In the genomic region with DNA sequence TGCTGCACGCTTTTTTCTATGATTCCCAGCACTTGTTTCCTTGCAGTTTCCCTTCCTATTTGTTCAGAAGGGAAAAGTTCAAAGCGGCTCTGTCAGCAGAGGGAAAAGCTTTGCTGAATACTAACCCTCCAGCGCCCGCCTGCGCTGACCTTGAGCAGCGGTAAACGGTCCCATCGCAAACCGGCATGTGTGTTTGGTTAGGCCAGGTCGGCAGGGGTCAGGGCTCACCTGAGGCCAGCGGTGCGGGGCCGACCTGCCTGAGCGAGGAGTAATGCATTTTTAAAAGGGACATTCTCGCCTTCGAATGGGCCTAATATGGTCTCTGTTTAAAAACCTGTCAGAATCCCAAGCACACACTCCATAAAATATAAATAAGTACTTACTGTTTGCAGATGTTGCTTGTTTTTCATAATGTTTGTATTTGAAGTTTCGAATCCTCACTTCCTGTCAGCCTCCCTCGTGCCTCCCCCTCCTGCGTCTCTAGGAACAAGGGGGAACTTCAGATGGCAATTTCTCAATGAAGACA, we compare ENCODE assay signal across 1 cellular context.
A peak's percentile ranks its signal among the peaks of the same experiment; 100 is the strongest.
TF ChIP-seq lines count a peak whose summit lies in the region.

No MANE protein-coding gene starts in this region.

TF ChIP-seq in HepG2, 621 proteins besides CTCF, POLR2A, EP300 and RAD21 (continued from another document and continues in another):
- TF ChIP-seq ARHGAP35 (CRISPR knock-in tag; IDR thresholded peaks at IDR 0.05; ENCODE audit: borderline replicate concordance) (0 out of 2 replicates have a peak, but pooled peaks have one; percentile 56), ZNF264 (CRISPR knock-in tag; IDR thresholded peaks at IDR 0.05) (peak; percentile 93), PAF1 (CRISPR knock-in tag; IDR thresholded peaks at IDR 0.05) (no peak), ZNF354B (CRISPR knock-in tag; IDR thresholded peaks at IDR 0.05) (0 out of 2 replicates have a peak, but pooled peaks have one; percentile 70), SMAD3 (CRISPR knock-in tag; IDR thresholded peaks at IDR 0.05) (peak; percentile 64; the same call in 1 of the 2 replicates), SOX13 (IDR thresholded peaks at IDR 0.05) (peak; percentile 85), SOX13 (CRISPR knock-in tag; conservative IDR thresholded peaks at IDR 0.05 in 1 of 2, IDR thresholded peaks at IDR 0.05 in 1 of 2) (peak in 1 of 2 experiments; percentile 95; a peak in 2 of 4 replicates), ZSCAN30 (CRISPR knock-in tag; IDR thresholded peaks at IDR 0.05) (no peak), ZNF253 (CRISPR knock-in tag; IDR thresholded peaks at IDR 0.05; ENCODE audit: borderline replicate concordance) (peak; percentile 23; the same call in 1 of the 2 replicates), SP2 (CRISPR knock-in tag; IDR thresholded peaks at IDR 0.05) (no peak), MATR3 (CRISPR knock-in tag; IDR thresholded peaks at IDR 0.05) (no peak), RNF2 (conservative IDR thresholded peaks at IDR 0.05; ENCODE audit: low read depth) (peak; percentile 52), KLF15 (CRISPR knock-in tag; IDR thresholded peaks at IDR 0.05; ENCODE audit: borderline replicate concordance) (no peak; the same call in 1 of the 2 replicates), ZNF335 (CRISPR knock-in tag; IDR thresholded peaks at IDR 0.05) (no peak; the same call in 1 of the 2 replicates), MYC (CRISPR knock-in tag; IDR thresholded peaks at IDR 0.05; ENCODE audit: borderline replicate concordance) (peak; percentile 96), NKX3-1 (CRISPR knock-in tag; IDR thresholded peaks at IDR 0.05) (peak; percentile 90), ZNF672 (CRISPR knock-in tag; IDR thresholded peaks at IDR 0.05) (no peak), RXRA (CRISPR knock-in tag; IDR thresholded peaks at IDR 0.05) (peak; percentile 100), MED13 (CRISPR knock-in tag; IDR thresholded peaks at IDR 0.05) (peak; percentile 99), NR2C2 (CRISPR knock-in tag; IDR thresholded peaks at IDR 0.05; ENCODE audit: borderline replicate concordance) (peak; percentile 89), RFXANK (CRISPR knock-in tag; IDR thresholded peaks at IDR 0.05) (no peak), ATF1 (CRISPR knock-in tag; IDR thresholded peaks at IDR 0.05) (no peak), NCOR1 (IDR thresholded peaks at IDR 0.05; ENCODE audit: borderline replicate concordance, low read length) (peak; percentile 82; the same call in 1 of the 2 replicates), REPIN1 (CRISPR knock-in tag; IDR thresholded peaks at IDR 0.05; ENCODE audit: borderline replicate concordance, low read depth) (peak; percentile 98; the same call in 1 of the 2 replicates), RARG (CRISPR knock-in tag; IDR thresholded peaks at IDR 0.05; ENCODE audit: low read depth) (peak; percentile 89; the same call in 1 of the 2 replicates), GLI4 (CRISPR knock-in tag; IDR thresholded peaks at IDR 0.05; ENCODE audit: borderline replicate concordance) (no peak), GABPA (IDR thresholded peaks at IDR 0.05; ENCODE audit: low read depth, low read length) (no peak), GABPA (CRISPR knock-in tag; IDR thresholded peaks at IDR 0.05; ENCODE audit: low read depth) (peak; percentile 56), ZNF746 (CRISPR knock-in tag; IDR thresholded peaks at IDR 0.05) (peak; percentile 86), ZNF570 (CRISPR knock-in tag; IDR thresholded peaks at IDR 0.05; ENCODE audit: borderline replicate concordance) (no peak), RXRB (CRISPR knock-in tag; IDR thresholded peaks at IDR 0.05; ENCODE audit: borderline replicate concordance) (peak; percentile 100)
- TF ChIP-seq, protein P1, sequence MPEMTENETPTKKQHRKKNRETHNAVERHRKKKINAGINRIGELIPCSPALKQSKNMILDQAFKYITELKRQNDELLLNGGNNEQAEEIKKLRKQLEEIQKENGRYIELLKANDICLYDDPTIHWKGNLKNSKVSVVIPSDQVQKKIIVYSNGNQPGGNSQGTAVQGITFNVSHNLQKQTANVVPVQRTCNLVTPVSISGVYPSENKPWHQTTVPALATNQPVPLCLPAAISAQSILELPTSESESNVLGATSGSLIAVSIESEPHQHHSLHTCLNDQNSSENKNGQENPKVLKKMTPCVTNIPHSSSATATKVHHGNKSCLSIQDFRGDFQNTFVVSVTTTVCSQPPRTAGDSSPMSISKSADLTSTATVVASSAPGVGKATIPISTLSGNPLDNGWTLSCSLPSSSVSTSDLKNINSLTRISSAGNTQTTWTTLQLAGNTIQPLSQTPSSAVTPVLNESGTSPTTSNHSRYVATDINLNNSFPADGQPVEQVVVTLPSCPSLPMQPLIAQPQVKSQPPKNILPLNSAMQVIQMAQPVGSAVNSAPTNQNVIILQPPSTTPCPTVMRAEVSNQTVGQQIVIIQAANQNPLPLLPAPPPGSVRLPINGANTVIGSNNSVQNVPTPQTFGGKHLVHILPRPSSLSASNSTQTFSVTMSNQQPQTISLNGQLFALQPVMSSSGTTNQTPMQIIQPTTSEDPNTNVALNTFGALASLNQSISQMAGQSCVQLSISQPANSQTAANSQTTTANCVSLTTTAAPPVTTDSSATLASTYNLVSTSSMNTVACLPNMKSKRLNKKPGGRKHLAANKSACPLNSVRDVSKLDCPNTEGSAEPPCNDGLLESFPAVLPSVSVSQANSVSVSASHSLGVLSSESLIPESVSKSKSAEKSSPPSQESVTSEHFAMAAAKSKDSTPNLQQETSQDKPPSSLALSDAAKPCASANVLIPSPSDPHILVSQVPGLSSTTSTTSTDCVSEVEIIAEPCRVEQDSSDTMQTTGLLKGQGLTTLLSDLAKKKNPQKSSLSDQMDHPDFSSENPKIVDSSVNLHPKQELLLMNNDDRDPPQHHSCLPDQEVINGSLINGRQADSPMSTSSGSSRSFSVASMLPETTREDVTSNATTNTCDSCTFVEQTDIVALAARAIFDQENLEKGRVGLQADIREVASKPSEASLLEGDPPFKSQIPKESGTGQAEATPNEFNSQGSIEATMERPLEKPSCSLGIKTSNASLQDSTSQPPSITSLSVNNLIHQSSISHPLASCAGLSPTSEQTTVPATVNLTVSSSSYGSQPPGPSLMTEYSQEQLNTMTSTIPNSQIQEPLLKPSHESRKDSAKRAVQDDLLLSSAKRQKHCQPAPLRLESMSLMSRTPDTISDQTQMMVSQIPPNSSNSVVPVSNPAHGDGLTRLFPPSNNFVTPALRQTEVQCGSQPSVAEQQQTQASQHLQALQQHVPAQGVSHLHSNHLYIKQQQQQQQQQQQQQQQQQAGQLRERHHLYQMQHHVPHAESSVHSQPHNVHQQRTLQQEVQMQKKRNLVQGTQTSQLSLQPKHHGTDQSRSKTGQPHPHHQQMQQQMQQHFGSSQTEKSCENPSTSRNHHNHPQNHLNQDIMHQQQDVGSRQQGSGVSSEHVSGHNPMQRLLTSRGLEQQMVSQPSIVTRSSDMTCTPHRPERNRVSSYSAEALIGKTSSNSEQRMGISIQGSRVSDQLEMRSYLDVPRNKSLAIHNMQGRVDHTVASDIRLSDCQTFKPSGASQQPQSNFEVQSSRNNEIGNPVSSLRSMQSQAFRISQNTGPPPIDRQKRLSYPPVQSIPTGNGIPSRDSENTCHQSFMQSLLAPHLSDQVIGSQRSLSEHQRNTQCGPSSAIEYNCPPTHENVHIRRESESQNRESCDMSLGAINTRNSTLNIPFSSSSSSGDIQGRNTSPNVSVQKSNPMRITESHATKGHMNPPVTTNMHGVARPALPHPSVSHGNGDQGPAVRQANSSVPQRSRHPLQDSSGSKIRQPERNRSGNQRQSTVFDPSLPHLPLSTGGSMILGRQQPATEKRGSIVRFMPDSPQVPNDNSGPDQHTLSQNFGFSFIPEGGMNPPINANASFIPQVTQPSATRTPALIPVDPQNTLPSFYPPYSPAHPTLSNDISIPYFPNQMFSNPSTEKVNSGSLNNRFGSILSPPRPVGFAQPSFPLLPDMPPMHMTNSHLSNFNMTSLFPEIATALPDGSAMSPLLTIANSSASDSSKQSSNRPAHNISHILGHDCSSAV (CRISPR knock-in tag; IDR thresholded peaks at IDR 0.05; ENCODE audit: borderline replicate concordance): no peak
- TF ChIP-seq, protein P2, sequence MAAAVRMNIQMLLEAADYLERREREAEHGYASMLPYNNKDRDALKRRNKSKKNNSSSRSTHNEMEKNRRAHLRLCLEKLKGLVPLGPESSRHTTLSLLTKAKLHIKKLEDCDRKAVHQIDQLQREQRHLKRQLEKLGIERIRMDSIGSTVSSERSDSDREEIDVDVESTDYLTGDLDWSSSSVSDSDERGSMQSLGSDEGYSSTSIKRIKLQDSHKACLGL (CRISPR knock-in tag; IDR thresholded peaks at IDR 0.05): peak; percentile 56
- TF ChIP-seq, protein P3, sequence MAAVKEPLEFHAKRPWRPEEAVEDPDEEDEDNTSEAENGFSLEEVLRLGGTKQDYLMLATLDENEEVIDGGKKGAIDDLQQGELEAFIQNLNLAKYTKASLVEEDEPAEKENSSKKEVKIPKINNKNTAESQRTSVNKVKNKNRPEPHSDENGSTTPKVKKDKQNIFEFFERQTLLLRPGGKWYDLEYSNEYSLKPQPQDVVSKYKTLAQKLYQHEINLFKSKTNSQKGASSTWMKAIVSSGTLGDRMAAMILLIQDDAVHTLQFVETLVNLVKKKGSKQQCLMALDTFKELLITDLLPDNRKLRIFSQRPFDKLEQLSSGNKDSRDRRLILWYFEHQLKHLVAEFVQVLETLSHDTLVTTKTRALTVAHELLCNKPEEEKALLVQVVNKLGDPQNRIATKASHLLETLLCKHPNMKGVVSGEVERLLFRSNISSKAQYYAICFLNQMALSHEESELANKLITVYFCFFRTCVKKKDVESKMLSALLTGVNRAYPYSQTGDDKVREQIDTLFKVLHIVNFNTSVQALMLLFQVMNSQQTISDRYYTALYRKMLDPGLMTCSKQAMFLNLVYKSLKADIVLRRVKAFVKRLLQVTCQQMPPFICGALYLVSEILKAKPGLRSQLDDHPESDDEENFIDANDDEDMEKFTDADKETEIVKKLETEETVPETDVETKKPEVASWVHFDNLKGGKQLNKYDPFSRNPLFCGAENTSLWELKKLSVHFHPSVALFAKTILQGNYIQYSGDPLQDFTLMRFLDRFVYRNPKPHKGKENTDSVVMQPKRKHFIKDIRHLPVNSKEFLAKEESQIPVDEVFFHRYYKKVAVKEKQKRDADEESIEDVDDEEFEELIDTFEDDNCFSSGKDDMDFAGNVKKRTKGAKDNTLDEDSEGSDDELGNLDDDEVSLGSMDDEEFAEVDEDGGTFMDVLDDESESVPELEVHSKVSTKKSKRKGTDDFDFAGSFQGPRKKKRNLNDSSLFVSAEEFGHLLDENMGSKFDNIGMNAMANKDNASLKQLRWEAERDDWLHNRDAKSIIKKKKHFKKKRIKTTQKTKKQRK (IDR thresholded peaks at IDR 0.05; ENCODE audit: low read length): no peak
- TF ChIP-seq, protein P4, sequence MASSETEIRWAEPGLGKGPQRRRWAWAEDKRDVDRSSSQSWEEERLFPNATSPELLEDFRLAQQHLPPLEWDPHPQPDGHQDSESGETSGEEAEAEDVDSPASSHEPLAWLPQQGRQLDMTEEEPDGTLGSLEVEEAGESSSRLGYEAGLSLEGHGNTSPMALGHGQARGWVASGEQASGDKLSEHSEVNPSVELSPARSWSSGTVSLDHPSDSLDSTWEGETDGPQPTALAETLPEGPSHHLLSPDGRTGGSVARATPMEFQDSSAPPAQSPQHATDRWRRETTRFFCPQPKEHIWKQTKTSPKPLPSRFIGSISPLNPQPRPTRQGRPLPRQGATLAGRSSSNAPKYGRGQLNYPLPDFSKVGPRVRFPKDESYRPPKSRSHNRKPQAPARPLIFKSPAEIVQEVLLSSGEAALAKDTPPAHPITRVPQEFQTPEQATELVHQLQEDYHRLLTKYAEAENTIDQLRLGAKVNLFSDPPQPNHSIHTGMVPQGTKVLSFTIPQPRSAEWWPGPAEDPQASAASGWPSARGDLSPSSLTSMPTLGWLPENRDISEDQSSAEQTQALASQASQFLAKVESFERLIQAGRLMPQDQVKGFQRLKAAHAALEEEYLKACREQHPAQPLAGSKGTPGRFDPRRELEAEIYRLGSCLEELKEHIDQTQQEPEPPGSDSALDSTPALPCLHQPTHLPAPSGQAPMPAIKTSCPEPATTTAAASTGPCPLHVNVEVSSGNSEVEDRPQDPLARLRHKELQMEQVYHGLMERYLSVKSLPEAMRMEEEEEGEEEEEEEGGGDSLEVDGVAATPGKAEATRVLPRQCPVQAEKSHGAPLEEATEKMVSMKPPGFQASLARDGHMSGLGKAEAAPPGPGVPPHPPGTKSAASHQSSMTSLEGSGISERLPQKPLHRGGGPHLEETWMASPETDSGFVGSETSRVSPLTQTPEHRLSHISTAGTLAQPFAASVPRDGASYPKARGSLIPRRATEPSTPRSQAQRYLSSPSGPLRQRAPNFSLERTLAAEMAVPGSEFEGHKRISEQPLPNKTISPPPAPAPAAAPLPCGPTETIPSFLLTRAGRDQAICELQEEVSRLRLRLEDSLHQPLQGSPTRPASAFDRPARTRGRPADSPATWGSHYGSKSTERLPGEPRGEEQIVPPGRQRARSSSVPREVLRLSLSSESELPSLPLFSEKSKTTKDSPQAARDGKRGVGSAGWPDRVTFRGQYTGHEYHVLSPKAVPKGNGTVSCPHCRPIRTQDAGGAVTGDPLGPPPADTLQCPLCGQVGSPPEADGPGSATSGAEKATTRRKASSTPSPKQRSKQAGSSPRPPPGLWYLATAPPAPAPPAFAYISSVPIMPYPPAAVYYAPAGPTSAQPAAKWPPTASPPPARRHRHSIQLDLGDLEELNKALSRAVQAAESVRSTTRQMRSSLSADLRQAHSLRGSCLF (CRISPR knock-in tag; IDR thresholded peaks at IDR 0.05; ENCODE audit: borderline replicate concordance): no peak
- TF ChIP-seq, protein P5, sequence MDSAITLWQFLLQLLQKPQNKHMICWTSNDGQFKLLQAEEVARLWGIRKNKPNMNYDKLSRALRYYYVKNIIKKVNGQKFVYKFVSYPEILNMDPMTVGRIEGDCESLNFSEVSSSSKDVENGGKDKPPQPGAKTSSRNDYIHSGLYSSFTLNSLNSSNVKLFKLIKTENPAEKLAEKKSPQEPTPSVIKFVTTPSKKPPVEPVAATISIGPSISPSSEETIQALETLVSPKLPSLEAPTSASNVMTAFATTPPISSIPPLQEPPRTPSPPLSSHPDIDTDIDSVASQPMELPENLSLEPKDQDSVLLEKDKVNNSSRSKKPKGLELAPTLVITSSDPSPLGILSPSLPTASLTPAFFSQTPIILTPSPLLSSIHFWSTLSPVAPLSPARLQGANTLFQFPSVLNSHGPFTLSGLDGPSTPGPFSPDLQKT (CRISPR knock-in tag; IDR thresholded peaks at IDR 0.05; ENCODE audit: borderline replicate concordance): no peak
- TF ChIP-seq, protein P6, sequence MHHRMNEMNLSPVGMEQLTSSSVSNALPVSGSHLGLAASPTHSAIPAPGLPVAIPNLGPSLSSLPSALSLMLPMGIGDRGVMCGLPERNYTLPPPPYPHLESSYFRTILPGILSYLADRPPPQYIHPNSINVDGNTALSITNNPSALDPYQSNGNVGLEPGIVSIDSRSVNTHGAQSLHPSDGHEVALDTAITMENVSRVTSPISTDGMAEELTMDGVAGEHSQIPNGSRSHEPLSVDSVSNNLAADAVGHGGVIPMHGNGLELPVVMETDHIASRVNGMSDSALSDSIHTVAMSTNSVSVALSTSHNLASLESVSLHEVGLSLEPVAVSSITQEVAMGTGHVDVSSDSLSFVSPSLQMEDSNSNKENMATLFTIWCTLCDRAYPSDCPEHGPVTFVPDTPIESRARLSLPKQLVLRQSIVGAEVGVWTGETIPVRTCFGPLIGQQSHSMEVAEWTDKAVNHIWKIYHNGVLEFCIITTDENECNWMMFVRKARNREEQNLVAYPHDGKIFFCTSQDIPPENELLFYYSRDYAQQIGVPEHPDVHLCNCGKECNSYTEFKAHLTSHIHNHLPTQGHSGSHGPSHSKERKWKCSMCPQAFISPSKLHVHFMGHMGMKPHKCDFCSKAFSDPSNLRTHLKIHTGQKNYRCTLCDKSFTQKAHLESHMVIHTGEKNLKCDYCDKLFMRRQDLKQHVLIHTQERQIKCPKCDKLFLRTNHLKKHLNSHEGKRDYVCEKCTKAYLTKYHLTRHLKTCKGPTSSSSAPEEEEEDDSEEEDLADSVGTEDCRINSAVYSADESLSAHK (CRISPR knock-in tag; IDR thresholded peaks at IDR 0.05; ENCODE audit: borderline replicate concordance): no peak
